In genomic region chr6:84362180-84362821, GRCh38 we compare ENCODE assay signal across 24 cellular contexts.
"Had no signal": no experiment of that assay in that cellular context is flagged by ENCODE, and none has a peak within 500 bp of the region (broad histone marks: within the 10 kb centered on the region; RNA-seq: fewer than 3 reads in every experiment).

No MANE protein-coding gene starts in this region.

- ATAC-seq: activated T-helper 17 cell treated with anti-CD3 and anti-CD28 coated beads, Interleukin-2, amount 50 U/mL, for 72 hours; Panc1; Right ventricle myocardium inferior had no signal

- H3K27ac ChIP-seq: brain microvascular endothelial cell, VCaP had no signal

- H3K27me3 ChIP-seq: brain microvascular endothelial cell had no signal

- H3K4me2 ChIP-seq: SK-N-SH had no signal

- H3K9me3 ChIP-seq: SK-N-SH had no signal

- DNase-seq: activated CD4-positive, alpha-beta memory T cell treated with anti-CD3 and anti-CD28 coated beads for 36 hours; activated CD4-positive, alpha-beta T cell treated with anti-CD3 and anti-CD28 coated beads, Interleukin-2, amount 10 ng/mL, durations not matched to agents 7 days and 5 days; activated CD4-positive, CD25-positive, alpha-beta regulatory T cell; activated gamma-delta T cell treated with Interleukin-2 at 50 U/mL for 16 hours; activated naive CD4-positive, alpha-beta T cell treated with anti-CD3 and anti-CD28 coated beads, Interleukin-2, amount 10 ng/mL, durations not matched to agents 7 days and 5 days; activated naive CD8-positive, alpha-beta T cell treated with anti-CD3 and anti-CD28 coated beads for 36 hours; activated T-cell treated with anti-CD3 and anti-CD28 coated beads for 4 hours; activated T-cell treated with anti-CD3 and anti-CD28 coated beads, Interleukin-2, amount 50 U/mL, for 48 hours; brain microvascular endothelial cell; cerebellar nuclear complex; Karpas-422; NCI-H146; NCI-H187 treated with DMSO at 0.1 percent for 48 hours; NCI-H2081 treated with DMSO at 0.1 percent for 48 hours; NCI-H446; NCI-H524; NCI-H748 treated with DMSO at 0.1 percent for 48 hours; RPMI8226; SK-N-SH; T-helper 1 cell had no signal

- H3K9ac ChIP-seq: SK-N-SH had no signal

- H3K36me3 ChIP-seq: brain microvascular endothelial cell had no signal
